In the genomic region with DNA sequence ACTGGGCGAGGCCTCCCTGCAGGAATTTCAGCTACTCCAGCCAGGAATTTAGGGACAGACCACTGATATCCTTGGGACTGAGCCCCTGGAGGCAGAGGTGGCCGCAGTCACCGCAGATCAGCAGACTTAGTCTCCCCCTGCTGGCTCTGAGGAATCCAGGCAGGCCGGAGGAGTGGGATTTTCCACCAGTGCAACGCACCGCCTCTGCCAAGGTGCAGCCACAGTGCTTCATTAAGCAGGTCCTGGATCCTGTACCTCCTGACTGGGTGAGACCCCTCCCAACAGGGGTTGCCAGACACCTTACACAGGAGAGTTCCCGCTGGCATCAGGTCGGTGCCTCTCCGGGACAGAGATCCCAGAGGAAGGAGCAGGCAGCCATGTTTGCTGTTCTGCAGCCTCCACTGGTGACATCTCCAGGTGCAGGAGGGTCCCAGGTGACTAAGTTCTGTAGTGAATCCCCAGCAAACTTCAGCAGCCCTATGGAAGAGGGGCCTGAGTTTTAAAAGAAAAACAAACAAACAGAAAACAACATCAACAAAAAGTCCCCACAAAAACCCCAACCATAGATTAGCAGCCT, we compare ENCODE assay signal across 14 cellular contexts.
A peak's percentile ranks its signal among the peaks of the same experiment; 100 is the strongest.
DNase-seq lines count a peak whose midpoint lies in the region; ATAC-seq and TF ChIP-seq lines count a peak whose summit lies in the region.
"Had no signal": no experiment of that assay in that cellular context is flagged by ENCODE, and none has a peak within 500 bp of the region (broad histone marks: within the 10 kb centered on the region; RNA-seq: fewer than 3 reads in every experiment).

No MANE protein-coding gene starts in this region.

- H3K9me2 ChIP-seq in GM23338 (ENCODE audit: insufficient read depth) = peaks cover 7% of the 10 kb centered on the region; the same call in 1 of the 2 replicates

- H3K9me3 Mint-ChIP-seq in GM23338 (no peaks in the 10 kb centered on the region; the same call in 2 of the 3 replicates), progenitor cell of endocrine pancreas (ENCODE audit: low read depth) (peaks cover 12% of the 10 kb centered on the region)

- H3K27me3 Mint-ChIP-seq in GM23338 (ENCODE audit: insufficient read depth, low read depth, poor library complexity) = peaks cover 5% of the 10 kb centered on the region
- no peaks in the 10 kb centered on the region for H3K27me3 Mint-ChIP-seq in progenitor cell of endocrine pancreas
- H3K27me3 Mint-ChIP-seq: stimulated activated naive CD8-positive, alpha-beta T cell treated with anti-CD3 and anti-CD28 coated beads, Interleukin-15, amount 100 ng/mL, for 72 hours had no signal

- no peaks in the 10 kb centered on the region for H3K36me3 Mint-ChIP-seq in GM23338 (ENCODE audit: low read depth)
- H3K36me3 Mint-ChIP-seq in progenitor cell of endocrine pancreas (ENCODE audit: insufficient read depth) = peaks cover 1% of the 10 kb centered on the region

- H3K27me3 ChIP-seq in GM23338 (ENCODE audit: insufficient read depth) (peaks cover 49% of the 10 kb centered on the region), NT2/D1 (ENCODE audit: insufficient read depth, insufficient read length) (no peaks in the 10 kb centered on the region), heart right ventricle (no peaks in the 10 kb centered on the region)

- intact Hi-C loops in heart right ventricle (cut with DNase I) = loop anchor here in 1 of 10 donors (5.0 kb wide), 1 partner anchor 798 kb away; no protein-coding TSS in a partner anchor

- no peaks in the 10 kb centered on the region for H3F3A ChIP-seq in GM23338 (replicated peaks; ENCODE audit: low read depth)

- no peak overlapping the region for H3K9ac ChIP-seq in NT2/D1 (ENCODE audit: insufficient read length, low read depth)

- H3K27ac Mint-ChIP-seq in GM23338 (no peak overlapping the region), progenitor cell of endocrine pancreas (no peak overlapping the region)
- H3K27ac Mint-ChIP-seq: stimulated activated naive CD8-positive, alpha-beta T cell treated with anti-CD3 and anti-CD28 coated beads, Interleukin-15, amount 100 ng/mL, for 72 hours had no signal

- peak overlapping the region; percentile 83; the same call in 1 of the 2 replicates for H2AFZ ChIP-seq in GM23338

- H3K36me3 ChIP-seq in GM23338 (ENCODE audit: insufficient read depth) (no peaks in the 10 kb centered on the region), NT2/D1 (ENCODE audit: insufficient read depth, insufficient read length, low read length) (no peaks in the 10 kb centered on the region), heart right ventricle (no peaks in the 10 kb centered on the region)

- H3K79me2 ChIP-seq in GM23338 (replicated peaks; ENCODE audit: insufficient read depth) = no peaks in the 10 kb centered on the region

- H3K4me3 Mint-ChIP-seq in GM23338 (no peak overlapping the region), progenitor cell of endocrine pancreas (ENCODE audit: low read depth) (no peak overlapping the region)
- H3K4me3 Mint-ChIP-seq: stimulated activated naive CD8-positive, alpha-beta T cell treated with anti-CD3 and anti-CD28 coated beads, Interleukin-15, amount 100 ng/mL, for 72 hours had no signal

- peak; percentile 89 for DNase-seq in GM23338 (ENCODE audit: low spot score)
- peak; percentile 25 for DNase-seq in NT2/D1 (ENCODE audit: low read depth, low spot score)
- peak; percentile 3 to 16 for DNase-seq in heart right ventricle
- DNase-seq in progenitor cell of endocrine pancreas (ENCODE audit: low spot score, unreplicated experiment) = peak; percentile 12
- no peak for DNase-seq in stimulated activated naive CD4-positive, alpha-beta T cell (lab: John Stamatoyannopoulos, UW)
- DNase-seq in SIG-M5 (lab: John Stamatoyannopoulos, UW) = no peak
- DNase-seq: activated CD4-positive, alpha-beta T cell treated with anti-CD3 and anti-CD28 coated beads, Interleukin-2, amount 50 U/mL, for 1 hour; activated naive CD4-positive, alpha-beta T cell treated with Interleukin-2 at 50 U/mL for 16 hours; central memory CD4-positive, alpha-beta T cell; stimulated activated CD4-positive, alpha-beta T cell treated with anti-CD3 and anti-CD28 coated beads, Interleukin-4, amount 100 ng/mL, for 1 hour; stimulated activated naive CD8-positive, alpha-beta T cell treated with anti-CD3 and anti-CD28 coated beads, Interleukin-15, amount 100 ng/mL, for 72 hours had no signal

- no peak overlapping the region for H3K27ac ChIP-seq in GM23338 (ENCODE audit: low read depth)
- H3K27ac ChIP-seq in heart right ventricle = no peak overlapping the region

- H3K4me3 ChIP-seq in GM23338 = no peak overlapping the region
- no peak overlapping the region for H3K4me3 ChIP-seq in NT2/D1 (ENCODE audit: insufficient read length, low read depth)
- H3K4me3 ChIP-seq in heart right ventricle = no peak overlapping the region

- H3K4me1 ChIP-seq in GM23338 (ENCODE audit: insufficient read depth) (no peaks in the 10 kb centered on the region), NT2/D1 (ENCODE audit: insufficient read depth, insufficient read length) (no peaks in the 10 kb centered on the region), heart right ventricle (no peaks in the 10 kb centered on the region)

- H4K20me1 ChIP-seq in GM23338 (replicated peaks; ENCODE audit: insufficient read depth) = no peaks in the 10 kb centered on the region

- peaks cover 3% of the 10 kb centered on the region; the same call in 1 of the 2 replicates for H3K9me3 ChIP-seq in NT2/D1 (ENCODE audit: insufficient read depth, low read length)
- H3K9me3 ChIP-seq in heart right ventricle = peaks cover 0 to 18% (median 0%) of the 10 kb centered on the region in 11 donors

- H3K4me1 Mint-ChIP-seq in GM23338 (peaks cover 6% of the 10 kb centered on the region; the same call in 2 of the 3 replicates), progenitor cell of endocrine pancreas (ENCODE audit: low read depth) (peaks cover 18% of the 10 kb centered on the region)
- H3K4me1 Mint-ChIP-seq: stimulated activated naive CD8-positive, alpha-beta T cell treated with anti-CD3 and anti-CD28 coated beads, Interleukin-15, amount 100 ng/mL, for 72 hours had no signal

- no peak overlapping the region for H3K4me2 ChIP-seq in GM23338

- WGBS in heart right ventricle, 2 donors = 51% methylated on average over 9 of the region's 9 CpGs

- TF ChIP-seq CTCF in GM23338 (conservative IDR thresholded peaks at IDR 0.05; ENCODE audit: low read depth in 2 of 2) = peak; percentile 85 to 95
- TF ChIP-seq CTCF in heart right ventricle (IDR thresholded peaks at IDR 0.05) = peak in 6 of 9 donors; percentile 13 to 43 (median 32)
- TF ChIP-seq CTCF in progenitor cell of endocrine pancreas (IDR thresholded peaks at IDR 0.05; ENCODE audit: unreplicated experiment) = peak; percentile 46

- peak; percentile 99 for ATAC-seq in GM23338
- peak in 5 of 8 donors; percentile 11 to 89 (median 69) for ATAC-seq in heart right ventricle
- no peak for ATAC-seq in HG02588 (IDR thresholded peaks at IDR 0.05; ENCODE audit: unreplicated experiment)
- no peak for ATAC-seq in HG02840 (IDR thresholded peaks at IDR 0.05; ENCODE audit: low FRiP score, unreplicated experiment)
- ATAC-seq: esophagus mucosa; stimulated activated naive CD8-positive, alpha-beta T cell treated with anti-CD3 and anti-CD28 coated beads, Interleukin-15, amount 100 ng/mL, for 72 hours had no signal

Comparison
In these comparisons a context has a peak if more than half of its experiments do, and no peak if none do; other contexts are left out.
1. ATAC-seq: peak in GM23338 (single experiment) and heart right ventricle (5 of 8); none in HG02588 (single experiment) and HG02840 (single experiment).
2. DNase-seq: peak in GM23338 (single experiment), NT2/D1 (single experiment), heart right ventricle (2 of 2) and progenitor cell of endocrine pancreas (single experiment); none in stimulated activated naive CD4-positive, alpha-beta T cell (0 of 6) and SIG-M5 (single experiment).
3. CTCF ChIP-seq: peak in every context shown above with its lines; median percentile 90 in GM23338; 46 in progenitor cell of endocrine pancreas; 32 in heart right ventricle.